ENCODE assay signal across 8 cellular contexts in genomic region chr17:78779271-78779600, GRCh38. TPM values are rescaled to one million over a fixed set of nuclear protein-coding genes. Genes with fewer than 3 reads are reported as not detected.
DNase-seq lines count a peak whose midpoint lies in the region; ATAC-seq and TF ChIP-seq lines count a peak whose summit lies in the region.
"Not testable (repeated sequence)": the region's sequence is repeated elsewhere in the genome, so short reads cannot be mapped to it uniquely, and the experiment has no call there.

No MANE protein-coding gene starts in this region.

- BruUV-seq in mammary epithelial cell (replicated peaks; lab: Mats Ljungman, UMichigan): not testable (repeated sequence)

- not testable (repeated sequence) for H3K36me3 ChIP-seq in KOPT-K1 (ENCODE audit: insufficient read depth, low read length); RWPE2 (ENCODE audit: low read depth); mammary epithelial cell (ENCODE audit: insufficient read depth, low read length); stomach smooth muscle (ENCODE audit: control insufficient read depth in 2 of 2, insufficient read depth in 2 of 2, low read length in 2 of 2)

- H3K4me1 ChIP-seq in RWPE2 (ENCODE audit: insufficient read depth, poor library complexity, severe bottlenecking) (peaks cover 17% of the 10 kb centered on the region), mammary epithelial cell (ENCODE audit: insufficient read depth, low read length) (peaks cover 28% of the 10 kb centered on the region), stomach smooth muscle (ENCODE audit: control insufficient read depth, insufficient read depth, low read length) (peaks cover 13% of the 10 kb centered on the region)

- dilution Hi-C loops in mammary epithelial cell (cut with HindIII; ENCODE audit: low sequenced_read_pairs): not testable (repeated sequence)

- DNase-seq in CD1c-positive myeloid dendritic cell (ENCODE audit: extremely low spot score): peak; percentile 54
- not testable (repeated sequence) for DNase-seq in RWPE2 (ENCODE audit: low spot score); activated T-cell treated with anti-CD3 and anti-CD28 coated beads, Interleukin-2, amount 50 U/mL, for 24 hours; mammary epithelial cell; immature natural killer cell; neural crest cell (ENCODE audit: low read depth, low spot score)

- peak overlapping the region; percentile 83 for H3K4me3 Mint-ChIP-seq in activated T-cell treated with anti-CD3 and anti-CD28 coated beads, Interleukin-2, amount 50 U/mL, for 24 hours
- H3K4me3 Mint-ChIP-seq in immature natural killer cell (peak overlapping the region; percentile 89 to 98 (median 90)), neural crest cell (peak overlapping the region; percentile 79)

- CTCF ChIA-PET in mammary epithelial cell (lab: Charles Lee; ENCODE audit: low non-redundant PET): not testable (repeated sequence)

- not testable (repeated sequence) for H3K9ac ChIP-seq in mammary epithelial cell (ENCODE audit: insufficient read depth, low read length)
- H3K9ac ChIP-seq in stomach smooth muscle (ENCODE audit: low read length in 2 of 2): peak overlapping the region in 1 of 2 donors; percentile 3

- H3K27me3 ChIP-seq in RWPE2 (ENCODE audit: insufficient read depth, poor library complexity, severe bottlenecking); mammary epithelial cell (ENCODE audit: insufficient read depth, low read length); stomach smooth muscle (ENCODE audit: control insufficient read depth in 1 of 2, insufficient read depth in 2 of 2, low read length in 2 of 2): not testable (repeated sequence)

- not testable (repeated sequence) for H3K4me3 ChIP-seq in RWPE2 (ENCODE audit: severe bottlenecking); mammary epithelial cell (replicated peaks in 1 of 3; ENCODE audit: insufficient read depth in 1 of 3, low read depth in 2 of 3, low read length in 3 of 3); stomach smooth muscle (ENCODE audit: low read length in 2 of 2)

- in situ Hi-C loops in mammary epithelial cell (cut with MboI; ENCODE audit: low sequenced_read_pairs in 2 of 2): not testable (repeated sequence)

- peak overlapping the region; percentile 99 for H3K4me2 ChIP-seq in mammary epithelial cell (ENCODE audit: insufficient read depth, low read depth, low read length)

- WGBS in mammary epithelial cell (ENCODE audit: low coverage, missing lambda C conversion rate): 100% methylated on average over 3 of the region's 5 CpGs

- not testable (repeated sequence) for H3K9me3 ChIP-seq in KOPT-K1 (ENCODE audit: insufficient read depth, low read length, poor library complexity, severe bottlenecking); RWPE2 (ENCODE audit: severe bottlenecking); mammary epithelial cell (replicated peaks; ENCODE audit: insufficient read depth, low read length); stomach smooth muscle (ENCODE audit: control insufficient read depth in 2 of 2, low read length in 2 of 2)

- not testable (repeated sequence) for H4K20me1 ChIP-seq in mammary epithelial cell (ENCODE audit: insufficient read depth, low read length)

- H3K27me3 Mint-ChIP-seq in activated T-cell treated with anti-CD3 and anti-CD28 coated beads, Interleukin-2, amount 50 U/mL, for 24 hours; neural crest cell (ENCODE audit: low read depth): not testable (repeated sequence)
- H3K27me3 Mint-ChIP-seq in immature natural killer cell (ENCODE audit: low read depth in 3 of 3): peaks cover 9 to 39% (median 31%) of the 10 kb centered on the region in 3 donors

- H3K27ac ChIP-seq in KOPT-K1 (ENCODE audit: low read depth, low read length, poor library complexity, severe bottlenecking) (peak overlapping the region; percentile 85), RWPE2 (ENCODE audit: poor library complexity, severe bottlenecking) (peak overlapping the region; percentile 55), mammary epithelial cell (ENCODE audit: insufficient read depth, low read depth, low read length) (peak overlapping the region; percentile 31), stomach smooth muscle (ENCODE audit: low read length) (peak overlapping the region; percentile 58)

- intact Hi-C loops in mammary epithelial cell (cut with micrococcal nuclease): not testable (repeated sequence)

- H3K4me1 Mint-ChIP-seq in activated T-cell treated with anti-CD3 and anti-CD28 coated beads, Interleukin-2, amount 50 U/mL, for 24 hours (ENCODE audit: low read depth): peaks cover 57% of the 10 kb centered on the region
- peaks cover 72 to 74% of the 10 kb centered on the region in 2 donors for H3K4me1 Mint-ChIP-seq in immature natural killer cell
- H3K4me1 Mint-ChIP-seq in neural crest cell: peaks cover 32% of the 10 kb centered on the region

- H3K79me2 ChIP-seq in mammary epithelial cell (ENCODE audit: insufficient read depth, low read length): peaks cover 70% of the 10 kb centered on the region

- peak overlapping the region; percentile 96 for H3K27ac Mint-ChIP-seq in activated T-cell treated with anti-CD3 and anti-CD28 coated beads, Interleukin-2, amount 50 U/mL, for 24 hours
- H3K27ac Mint-ChIP-seq in immature natural killer cell: peak overlapping the region; percentile 93 to 99 (median 96)
- H3K27ac Mint-ChIP-seq in neural crest cell (ENCODE audit: unreplicated experiment): not testable (repeated sequence)

- not testable (repeated sequence) for H2AFZ ChIP-seq in mammary epithelial cell (ENCODE audit: low read depth, low read length)

- H3K36me3 Mint-ChIP-seq in activated T-cell treated with anti-CD3 and anti-CD28 coated beads, Interleukin-2, amount 50 U/mL, for 24 hours (ENCODE audit: low read depth): peaks cover 33% of the 10 kb centered on the region
- H3K36me3 Mint-ChIP-seq in immature natural killer cell; neural crest cell (ENCODE audit: low read depth): not testable (repeated sequence)

- not testable (repeated sequence) for TF ChIP-seq CTCF in RWPE2 (IDR thresholded peaks at IDR 0.05; ENCODE audit: poor library complexity, severe bottlenecking); mammary epithelial cell (conservative IDR thresholded peaks at IDR 0.05 in 1 of 2, IDR thresholded peaks at IDR 0.05 in 1 of 2; ENCODE audit: extremely low read depth in 1 of 2, insufficient read depth in 1 of 2, low read depth in 1 of 2, low read length in 2 of 2); neural crest cell (conservative IDR thresholded peaks at IDR 0.05)

- H3K9me3 Mint-ChIP-seq in activated T-cell treated with anti-CD3 and anti-CD28 coated beads, Interleukin-2, amount 50 U/mL, for 24 hours; immature natural killer cell; neural crest cell: not testable (repeated sequence)

- ATAC-seq in RWPE2 (ENCODE audit: low read depth): not testable (repeated sequence)

RNA-seq across cellular contexts. Expression of gene CYTH1, which starts 2.8 kb away (rescaled TPM):
- total RNA-seq in mammary epithelial cell (10 to 100 TPM; 25.8 to 35.7 TPM), neural crest cell (26.8 and 27.7 TPM in 2 replicates)
- polyA plus RNA-seq in mammary epithelial cell (18.2 TPM), immature natural killer cell (100 to 1,000 TPM; 176 to 336 (median 233) TPM)
- 10.1 TPM for polyA minus RNA-seq in mammary epithelial cell

Comparison
In these comparisons a context has a peak if more than half of its experiments do, and no peak if none do; other contexts are left out.
1. H3K27ac ChIP-seq: peak in every context shown above with its lines; median percentile 85 in KOPT-K1; 58 in stomach smooth muscle; 55 in RWPE2; 31 in mammary epithelial cell.